ENCODE assay signal across 1 cellular context in the genomic region with DNA sequence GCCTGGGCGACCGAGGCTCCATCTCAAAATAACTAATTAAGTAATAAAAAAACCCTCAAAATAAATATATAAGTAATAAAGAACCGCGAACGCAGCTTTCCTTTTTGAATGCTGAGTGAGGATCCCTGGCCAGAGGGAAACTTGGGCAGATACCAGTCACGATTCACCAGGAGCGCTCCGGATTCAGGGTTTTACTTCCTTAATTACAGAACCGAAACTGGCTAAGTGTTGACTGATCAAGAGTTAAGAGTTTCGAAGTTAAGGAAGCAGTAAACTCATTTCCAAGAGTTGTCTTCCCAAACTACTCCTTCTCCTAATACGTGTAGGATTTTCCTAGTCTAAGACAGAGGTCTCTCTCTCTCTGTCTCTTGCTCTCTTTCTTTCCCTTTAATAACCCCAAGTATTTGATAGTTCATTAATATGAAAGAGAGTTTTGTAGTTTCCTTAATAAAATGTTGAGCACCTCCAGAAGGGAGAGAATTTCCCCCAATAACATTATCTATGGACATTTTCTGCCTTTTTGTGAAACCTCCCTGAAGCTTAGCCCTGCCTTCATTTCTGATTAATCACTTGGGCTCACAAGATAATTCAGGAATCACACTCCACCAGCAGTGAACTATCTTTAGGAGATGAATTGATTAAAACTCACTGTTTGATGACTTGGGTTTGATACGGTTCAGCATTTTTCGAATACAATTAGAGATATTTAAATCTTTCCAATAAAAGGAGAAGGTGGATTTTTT.
TF ChIP-seq lines count a peak whose summit lies in the region.

No MANE protein-coding gene starts in this region.

TF ChIP-seq in HepG2, 621 proteins besides CTCF, POLR2A, EP300 and RAD21:
- TF ChIP-seq, protein P1, sequence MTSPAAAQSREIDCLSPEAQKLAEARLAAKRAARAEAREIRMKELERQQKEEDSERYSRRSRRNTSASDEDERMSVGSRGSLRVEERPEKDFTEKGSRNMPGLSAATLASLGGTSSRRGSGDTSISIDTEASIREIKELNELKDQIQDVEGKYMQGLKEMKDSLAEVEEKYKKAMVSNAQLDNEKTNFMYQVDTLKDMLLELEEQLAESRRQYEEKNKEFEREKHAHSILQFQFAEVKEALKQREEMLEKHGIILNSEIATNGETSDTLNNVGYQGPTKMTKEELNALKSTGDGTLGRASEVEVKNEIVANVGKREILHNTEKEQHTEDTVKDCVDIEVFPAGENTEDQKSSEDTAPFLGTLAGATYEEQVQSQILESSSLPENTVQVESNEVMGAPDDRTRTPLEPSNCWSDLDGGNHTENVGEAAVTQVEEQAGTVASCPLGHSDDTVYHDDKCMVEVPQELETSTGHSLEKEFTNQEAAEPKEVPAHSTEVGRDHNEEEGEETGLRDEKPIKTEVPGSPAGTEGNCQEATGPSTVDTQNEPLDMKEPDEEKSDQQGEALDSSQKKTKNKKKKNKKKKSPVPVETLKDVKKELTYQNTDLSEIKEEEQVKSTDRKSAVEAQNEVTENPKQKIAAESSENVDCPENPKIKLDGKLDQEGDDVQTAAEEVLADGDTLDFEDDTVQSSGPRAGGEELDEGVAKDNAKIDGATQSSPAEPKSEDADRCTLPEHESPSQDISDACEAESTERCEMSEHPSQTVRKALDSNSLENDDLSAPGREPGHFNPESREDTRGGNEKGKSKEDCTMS (CRISPR knock-in tag; conservative IDR thresholded peaks at IDR 0.05), result 0 out of 2 replicates have a peak, but pooled peaks have one; percentile 9
- TF ChIP-seq CREM (IDR thresholded peaks at IDR 0.05) (0 out of 2 replicates have a peak, but pooled peaks have one; percentile 21), CREM (CRISPR knock-in tag; IDR thresholded peaks at IDR 0.05) (no peak)
- TF ChIP-seq, protein P2, sequence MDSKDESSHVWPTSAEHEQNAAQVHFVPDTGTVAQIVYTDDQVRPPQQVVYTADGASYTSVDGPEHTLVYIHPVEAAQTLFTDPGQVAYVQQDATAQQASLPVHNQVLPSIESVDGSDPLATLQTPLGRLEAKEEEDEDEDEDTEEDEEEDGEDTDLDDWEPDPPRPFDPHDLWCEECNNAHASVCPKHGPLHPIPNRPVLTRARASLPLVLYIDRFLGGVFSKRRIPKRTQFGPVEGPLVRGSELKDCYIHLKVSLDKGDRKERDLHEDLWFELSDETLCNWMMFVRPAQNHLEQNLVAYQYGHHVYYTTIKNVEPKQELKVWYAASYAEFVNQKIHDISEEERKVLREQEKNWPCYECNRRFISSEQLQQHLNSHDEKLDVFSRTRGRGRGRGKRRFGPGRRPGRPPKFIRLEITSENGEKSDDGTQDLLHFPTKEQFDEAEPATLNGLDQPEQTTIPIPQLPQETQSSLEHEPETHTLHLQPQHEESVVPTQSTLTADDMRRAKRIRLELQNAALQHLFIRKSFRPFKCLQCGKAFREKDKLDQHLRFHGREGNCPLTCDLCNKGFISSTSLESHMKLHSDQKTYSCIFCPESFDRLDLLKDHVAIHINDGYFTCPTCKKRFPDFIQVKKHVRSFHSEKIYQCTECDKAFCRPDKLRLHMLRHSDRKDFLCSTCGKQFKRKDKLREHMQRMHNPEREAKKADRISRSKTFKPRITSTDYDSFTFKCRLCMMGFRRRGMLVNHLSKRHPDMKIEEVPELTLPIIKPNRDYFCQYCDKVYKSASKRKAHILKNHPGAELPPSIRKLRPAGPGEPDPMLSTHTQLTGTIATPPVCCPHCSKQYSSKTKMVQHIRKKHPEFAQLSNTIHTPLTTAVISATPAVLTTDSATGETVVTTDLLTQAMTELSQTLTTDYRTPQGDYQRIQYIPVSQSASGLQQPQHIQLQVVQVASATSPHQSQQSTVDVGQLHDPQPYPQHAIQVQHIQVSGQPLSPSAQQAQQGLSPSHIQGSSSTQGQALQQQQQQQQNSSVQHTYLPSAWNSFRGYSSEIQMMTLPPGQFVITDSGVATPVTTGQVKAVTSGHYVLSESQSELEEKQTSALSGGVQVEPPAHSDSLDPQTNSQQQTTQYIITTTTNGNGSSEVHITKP (CRISPR knock-in tag; IDR thresholded peaks at IDR 0.05; ENCODE audit: low read depth), result no peak
